In genomic region chrX:71637848-71638247, GRCh38 we compare ENCODE assay signal across 10 cellular contexts. TPM values are rescaled to one million over a fixed set of nuclear protein-coding genes. Genes with fewer than 3 reads are reported as not detected.
A peak's percentile ranks its signal among the peaks of the same experiment; 100 is the strongest.
DNase-seq lines count a peak whose midpoint lies in the region; ATAC-seq lines count a peak whose summit lies in the region.
"Had no signal": no experiment of that assay in that cellular context is flagged by ENCODE, and none has a peak within 500 bp of the region (broad histone marks: within the 10 kb centered on the region; RNA-seq: fewer than 3 reads in every experiment).

No MANE protein-coding gene starts in this region.

- WGBS in trophoblast cell (ENCODE audit: extremely low coverage, insufficient coverage, insufficient read length), result no CpG with 5 or more reads among the region's 4 CpGs

- DNase-seq in GM03348 (ENCODE audit: low spot score), result peak; percentile 44
- peak; percentile 1 for DNase-seq in amniotic stem cell (lab: John Stamatoyannopoulos, UW)
- no peak for DNase-seq in naive B cell
- DNase-seq in trophoblast cell, result no peak
- no peak for DNase-seq in Ammon's horn (ENCODE audit: low spot score)
- no peak for DNase-seq in activated CD4-positive, alpha-beta T cell treated with anti-CD3 and anti-CD28 coated beads for 48 hours
- DNase-seq: activated CD4-positive, CD25-positive, alpha-beta regulatory T cell; kidney glomerular epithelial cell had no signal

- peaks cover 6% of the 10 kb centered on the region in 2 experiments for H3K4me1 ChIP-seq in trophoblast cell (ENCODE audit: control insufficient read depth in 1 of 2, insufficient read depth in 2 of 2, low read length in 2 of 2)

- no peaks in the 10 kb centered on the region for H3K79me1 ChIP-seq in trophoblast cell (ENCODE audit: low read length)

- H2BK120ac ChIP-seq in trophoblast cell (ENCODE audit: insufficient read depth, low read length, poor library complexity), result no peak overlapping the region

- no peak overlapping the region for H3K18ac ChIP-seq in trophoblast cell (ENCODE audit: low read length)

- peak; percentile 51 for ATAC-seq in HG02678 (IDR thresholded peaks at IDR 0.05; ENCODE audit: unreplicated experiment)
- peak; percentile 39 to 52 for ATAC-seq in naive B cell (ENCODE audit: low read depth in 2 of 2)
- ATAC-seq in HG02759 (IDR thresholded peaks at IDR 0.05; ENCODE audit: unreplicated experiment), result no peak

- no peaks in the 10 kb centered on the region for H3K27me3 Mint-ChIP-seq in naive B cell

- no peak overlapping the region for H3K23ac ChIP-seq in trophoblast cell (ENCODE audit: low read length)

- H4K12ac ChIP-seq in trophoblast cell (ENCODE audit: low read depth, low read length), result no peak overlapping the region

- no peak overlapping the region for H3K4me2 ChIP-seq in trophoblast cell (ENCODE audit: low read length)

- H3K79me2 ChIP-seq in trophoblast cell (ENCODE audit: control insufficient read depth, insufficient read depth, low read length, poor library complexity), result no peaks in the 10 kb centered on the region

- H3K27me3 ChIP-seq in trophoblast cell (ENCODE audit: insufficient read depth, low read length), result no peaks in the 10 kb centered on the region

- H4K8ac ChIP-seq in trophoblast cell (ENCODE audit: low read depth, low read length), result no peak overlapping the region

- no peaks in the 10 kb centered on the region for H3K9me3 Mint-ChIP-seq in naive B cell

- H2AK5ac ChIP-seq in trophoblast cell (ENCODE audit: low read length), result no peak overlapping the region

- H2BK5ac ChIP-seq in trophoblast cell (ENCODE audit: low read depth, low read length, poor library complexity), result no peak overlapping the region

- no peak overlapping the region for H3K27ac ChIP-seq in trophoblast cell (ENCODE audit: low read depth, low read length)

- H2AFZ ChIP-seq in trophoblast cell (ENCODE audit: insufficient read depth, low read length, poor library complexity), result no peak overlapping the region

- no peak overlapping the region for H3K4me3 Mint-ChIP-seq in naive B cell

- no peaks in the 10 kb centered on the region for H3K36me3 Mint-ChIP-seq in naive B cell

- H3K27ac Mint-ChIP-seq in naive B cell, result no peak overlapping the region

- H4K91ac ChIP-seq in trophoblast cell (ENCODE audit: low read depth, low read length), result no peak overlapping the region

- peaks cover 0 to 13% (median 12%) of the 10 kb centered on the region in 3 donors for H3K4me1 Mint-ChIP-seq in naive B cell

- H3K9ac ChIP-seq in trophoblast cell (ENCODE audit: low read length), result no peak overlapping the region

- no peaks in the 10 kb centered on the region for H3K9me3 ChIP-seq in trophoblast cell (ENCODE audit: insufficient read depth, low read depth, low read length)

- no peak overlapping the region for H3K4ac ChIP-seq in trophoblast cell (ENCODE audit: low read depth, low read length)

- H2BK12ac ChIP-seq in trophoblast cell (ENCODE audit: low read length), result no peak overlapping the region

- H3K14ac ChIP-seq in trophoblast cell (ENCODE audit: low read length), result no peak overlapping the region

- no peak overlapping the region for H3K4me3 ChIP-seq in trophoblast cell (ENCODE audit: low read depth, low read length)

- no peaks in the 10 kb centered on the region for H3K36me3 ChIP-seq in trophoblast cell (ENCODE audit: control insufficient read depth in 1 of 2, insufficient read depth in 2 of 2, low read length in 2 of 2)

RNA-seq across cellular contexts. Expression of gene CXCR3, which starts 19.5 kb away (rescaled TPM):
- 1 to 10 TPM in 4 of 6 donors, under 1 TPM in 1, not detected in 1; 0.93 to 5.5 (median 1.9) TPM for polyA plus RNA-seq in naive B cell (ENCODE audit: low read depth in 6 of 6)
- polyA plus RNA-seq in trophoblast cell (2013), result not detected in 2 replicates

RNA-seq across cellular contexts. Expression of gene GCNA, which starts 59.6 kb away (rescaled TPM):
- polyA plus RNA-seq in naive B cell (ENCODE audit: low read depth in 6 of 6), result under 1 TPM in 3 of 6 donors, not detected in 3; 0.16 to 0.52 (median 0.19) TPM
- polyA plus RNA-seq in trophoblast cell (2013), result 0.68 and 0.70 TPM in 2 replicates

Comparison
In these comparisons a context has a peak if more than half of its experiments do, and no peak if none do; other contexts are left out.
1. DNase-seq: peak in GM03348 (single experiment) and amniotic stem cell (single experiment); none in naive B cell (single experiment), trophoblast cell (0 of 2), Ammon's horn (single experiment) and activated CD4-positive, alpha-beta T cell treated with anti-CD3 and anti-CD28 coated beads for 48 hours (single experiment).